8 cellular contexts compared by ENCODE assay signal in genomic region chr10:132685121-132685891, GRCh38.
DNase-seq lines count a peak whose midpoint lies in the region; ATAC-seq and TF ChIP-seq lines count a peak whose summit lies in the region.

No MANE protein-coding gene starts in this region.

- POLR2A ChIA-PET in Panc1 (lab: Charles Lee): interaction anchor here (0.6 kb wide), 2 partner anchors 73 to 218 kb away, joined by 3 to 9 read pairs; no protein-coding TSS in a partner anchor

- DNase-seq in H7 (peak; percentile 63), Panc1 (ENCODE audit: low read depth, low spot score) (peak; percentile 73), fibroblast of pulmonary artery (ENCODE audit: low read depth) (peak; percentile 62), nucleus accumbens (lab: John Stamatoyannopoulos, UW) (peak in 55 of 56 donors; percentile 17 to 92 (median 83)), NCI-H2081 treated with DMSO at 0.1 percent for 48 hours (lab: John Stamatoyannopoulos, UW) (no peak)

- no peak for TF ChIP-seq CTCF in Panc1 (IDR thresholded peaks at IDR 0.05)
- TF ChIP-seq CTCF in fibroblast of pulmonary artery (IDR thresholded peaks at IDR 0.05; ENCODE audit: low read length, missing control alignments): no peak

- H3K27me3 ChIP-seq in H7 (ENCODE audit: control insufficient read depth, insufficient read depth, low read length): no peaks in the 10 kb centered on the region
- no peaks in the 10 kb centered on the region for H3K27me3 ChIP-seq in Panc1 (ENCODE audit: control insufficient read depth, insufficient read depth, low read length)

- H3K27ac ChIP-seq in Panc1 (ENCODE audit: low read length): peak overlapping the region; percentile 89

- H3K36me3 ChIP-seq in H7 (replicated peaks; ENCODE audit: control insufficient read depth, insufficient read depth, low read length) (no peaks in the 10 kb centered on the region), Panc1 (ENCODE audit: control insufficient read depth, insufficient read depth, low read length) (no peaks in the 10 kb centered on the region)

- H3K4me1 ChIP-seq in Panc1 (ENCODE audit: control insufficient read depth, insufficient read depth, low read length): peaks cover 40% of the 10 kb centered on the region

- H3K4me3 ChIP-seq in H7 (ENCODE audit: insufficient read depth, low read depth, low read length) (no peak overlapping the region), Panc1 (ENCODE audit: low read depth in 2 of 2, low read length in 2 of 2) (peak overlapping the region; percentile 6 to 53), fibroblast of pulmonary artery (replicated peaks; ENCODE audit: low read depth, low read length) (peak overlapping the region; percentile 29)

- CTCF ChIA-PET in Panc1 (lab: Charles Lee): interaction anchor here (0.6 kb wide), 1 partner anchor 458 kb away, joined by 8 read pairs; no protein-coding TSS in a partner anchor

- intact Hi-C loops in Panc1 (cut with micrococcal nuclease; ENCODE audit: unreplicated experiment): no loop called here

- ATAC-seq in Panc1: peak; percentile 89
- ATAC-seq in GM19397 (IDR thresholded peaks at IDR 0.05; ENCODE audit: unreplicated experiment): no peak
- no peak for ATAC-seq in GM19395 (IDR thresholded peaks at IDR 0.05; ENCODE audit: unreplicated experiment)
- ATAC-seq in HG02759 (IDR thresholded peaks at IDR 0.05; ENCODE audit: unreplicated experiment): no peak

- H3K9me3 ChIP-seq in Panc1 (ENCODE audit: control insufficient read depth, insufficient read depth, low read depth, low read length): no peaks in the 10 kb centered on the region

- BruUV-seq in Panc1 (replicated peaks; lab: Mats Ljungman, UMichigan): no TSS peak

- in situ Hi-C loops in Panc1 (cut with HindIII; ENCODE audit: low pct_unique_long_range_greater_than_20kb, low sequenced_read_pairs): no loop called here
